1 cellular context compared by ENCODE assay signal in the genomic region with DNA sequence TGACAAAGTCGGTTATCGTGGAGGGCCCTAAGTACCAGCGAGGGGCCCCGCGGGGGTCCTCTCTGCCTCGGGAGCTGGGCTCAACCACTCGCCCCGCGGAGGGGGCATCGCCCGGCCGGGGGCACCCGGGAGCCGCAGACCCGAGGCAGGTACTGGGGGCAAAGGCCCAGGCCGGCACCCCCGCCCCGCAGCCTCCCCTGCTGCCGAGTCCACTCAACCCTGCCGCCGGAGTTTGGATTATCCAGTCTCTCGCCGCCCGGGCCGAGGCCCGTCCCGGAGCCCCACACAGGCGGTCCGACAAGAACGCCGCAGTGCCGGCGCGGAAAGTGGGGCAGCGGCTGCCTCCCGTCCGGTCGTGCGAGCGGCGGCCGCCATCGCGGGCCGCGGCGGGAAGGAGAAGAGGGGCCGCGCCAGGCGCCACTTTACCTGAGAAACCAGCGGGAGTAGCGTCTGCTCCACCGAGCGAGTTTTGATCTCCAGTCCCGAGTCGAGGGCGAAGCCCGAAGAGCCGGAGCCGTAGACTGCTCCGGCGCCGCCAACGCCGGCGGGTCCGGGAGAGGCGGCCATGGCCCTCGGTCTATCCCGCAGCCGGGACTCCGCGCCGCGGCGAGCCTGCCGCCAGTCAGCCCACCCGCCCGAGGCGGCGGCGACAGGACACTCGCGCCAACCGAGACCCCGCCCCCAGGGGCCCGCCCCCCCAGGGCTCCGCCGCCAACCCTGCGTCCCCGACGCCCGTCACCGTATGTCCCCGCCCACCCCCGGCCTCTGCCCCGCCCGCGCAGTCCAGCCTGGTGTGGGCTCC.
TF ChIP-seq lines count a peak whose summit lies in the region.

A gene with protein sequence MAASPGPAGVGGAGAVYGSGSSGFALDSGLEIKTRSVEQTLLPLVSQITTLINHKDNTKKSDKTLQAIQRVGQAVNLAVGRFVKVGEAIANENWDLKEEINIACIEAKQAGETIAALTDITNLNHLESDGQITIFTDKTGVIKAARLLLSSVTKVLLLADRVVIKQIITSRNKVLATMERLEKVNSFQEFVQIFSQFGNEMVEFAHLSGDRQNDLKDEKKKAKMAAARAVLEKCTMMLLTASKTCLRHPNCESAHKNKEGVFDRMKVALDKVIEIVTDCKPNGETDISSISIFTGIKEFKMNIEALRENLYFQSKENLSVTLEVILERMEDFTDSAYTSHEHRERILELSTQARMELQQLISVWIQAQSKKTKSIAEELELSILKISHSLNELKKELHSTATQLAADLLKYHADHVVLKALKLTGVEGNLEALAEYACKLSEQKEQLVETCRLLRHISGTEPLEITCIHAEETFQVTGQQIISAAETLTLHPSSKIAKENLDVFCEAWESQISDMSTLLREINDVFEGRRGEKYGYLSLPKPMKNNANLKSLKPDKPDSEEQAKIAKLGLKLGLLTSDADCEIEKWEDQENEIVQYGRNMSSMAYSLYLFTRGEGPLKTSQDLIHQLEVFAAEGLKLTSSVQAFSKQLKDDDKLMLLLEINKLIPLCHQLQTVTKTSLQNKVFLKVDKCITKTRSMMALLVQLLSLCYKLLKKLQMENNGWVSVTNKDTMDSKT (minus strand): TSS at position 624 of the 802 bp plus-strand sequence. CDS start 57 bp downstream, at position 567.

TF ChIP-seq in SK-N-SH, 30 proteins besides CTCF, POLR2A, EP300 and RAD21 (continued from another document):
- TF ChIP-seq, protein P1, sequence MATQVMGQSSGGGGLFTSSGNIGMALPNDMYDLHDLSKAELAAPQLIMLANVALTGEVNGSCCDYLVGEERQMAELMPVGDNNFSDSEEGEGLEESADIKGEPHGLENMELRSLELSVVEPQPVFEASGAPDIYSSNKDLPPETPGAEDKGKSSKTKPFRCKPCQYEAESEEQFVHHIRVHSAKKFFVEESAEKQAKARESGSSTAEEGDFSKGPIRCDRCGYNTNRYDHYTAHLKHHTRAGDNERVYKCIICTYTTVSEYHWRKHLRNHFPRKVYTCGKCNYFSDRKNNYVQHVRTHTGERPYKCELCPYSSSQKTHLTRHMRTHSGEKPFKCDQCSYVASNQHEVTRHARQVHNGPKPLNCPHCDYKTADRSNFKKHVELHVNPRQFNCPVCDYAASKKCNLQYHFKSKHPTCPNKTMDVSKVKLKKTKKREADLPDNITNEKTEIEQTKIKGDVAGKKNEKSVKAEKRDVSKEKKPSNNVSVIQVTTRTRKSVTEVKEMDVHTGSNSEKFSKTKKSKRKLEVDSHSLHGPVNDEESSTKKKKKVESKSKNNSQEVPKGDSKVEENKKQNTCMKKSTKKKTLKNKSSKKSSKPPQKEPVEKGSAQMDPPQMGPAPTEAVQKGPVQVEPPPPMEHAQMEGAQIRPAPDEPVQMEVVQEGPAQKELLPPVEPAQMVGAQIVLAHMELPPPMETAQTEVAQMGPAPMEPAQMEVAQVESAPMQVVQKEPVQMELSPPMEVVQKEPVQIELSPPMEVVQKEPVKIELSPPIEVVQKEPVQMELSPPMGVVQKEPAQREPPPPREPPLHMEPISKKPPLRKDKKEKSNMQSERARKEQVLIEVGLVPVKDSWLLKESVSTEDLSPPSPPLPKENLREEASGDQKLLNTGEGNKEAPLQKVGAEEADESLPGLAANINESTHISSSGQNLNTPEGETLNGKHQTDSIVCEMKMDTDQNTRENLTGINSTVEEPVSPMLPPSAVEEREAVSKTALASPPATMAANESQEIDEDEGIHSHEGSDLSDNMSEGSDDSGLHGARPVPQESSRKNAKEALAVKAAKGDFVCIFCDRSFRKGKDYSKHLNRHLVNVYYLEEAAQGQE (IDR thresholded peaks at IDR 0.05; ENCODE audit: low read depth, low read length) = no peak
- no peak for TF ChIP-seq RCOR1 (IDR thresholded peaks at IDR 0.05; ENCODE audit: low read length)
- TF ChIP-seq USF2 (IDR thresholded peaks at IDR 0.05; ENCODE audit: borderline replicate concordance, low read depth, low read length) = no peak
- TF ChIP-seq, protein P2, sequence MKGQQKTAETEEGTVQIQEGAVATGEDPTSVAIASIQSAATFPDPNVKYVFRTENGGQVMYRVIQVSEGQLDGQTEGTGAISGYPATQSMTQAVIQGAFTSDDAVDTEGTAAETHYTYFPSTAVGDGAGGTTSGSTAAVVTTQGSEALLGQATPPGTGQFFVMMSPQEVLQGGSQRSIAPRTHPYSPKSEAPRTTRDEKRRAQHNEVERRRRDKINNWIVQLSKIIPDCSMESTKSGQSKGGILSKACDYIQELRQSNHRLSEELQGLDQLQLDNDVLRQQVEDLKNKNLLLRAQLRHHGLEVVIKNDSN (IDR thresholded peaks at IDR 0.05; ENCODE audit: borderline replicate concordance, low read depth) = no peak
- no peak for TF ChIP-seq NRF1 (IDR thresholded peaks at IDR 0.05; ENCODE audit: low read depth, low read length)
- TF ChIP-seq NFIC (IDR thresholded peaks at IDR 0.05; ENCODE audit: borderline replicate concordance) = no peak
- TF ChIP-seq FOXM1 (IDR thresholded peaks at IDR 0.05; ENCODE audit: low read depth) = no peak
- TF ChIP-seq PBX3 (IDR thresholded peaks at IDR 0.05) = 0 out of 2 replicates have a peak, but pooled peaks have one; percentile 30
- no peak for TF ChIP-seq EZH2phosphoT487 (IDR thresholded peaks at IDR 0.05; ENCODE audit: borderline replicate concordance, low read depth)
- peak; percentile 32; the same call in 1 of the 2 replicates for TF ChIP-seq MXI1 (IDR thresholded peaks at IDR 0.05; ENCODE audit: low read depth, low read length)
- TF ChIP-seq POLR2AphosphoS5 (IDR thresholded peaks at IDR 0.05; ENCODE audit: low read depth, low read length) = peak; percentile 65
- TF ChIP-seq RFX5 (IDR thresholded peaks at IDR 0.05; ENCODE audit: low read length) = no peak
- TF ChIP-seq SIN3A (IDR thresholded peaks at IDR 0.05; ENCODE audit: borderline replicate concordance, low read depth, low read length) = no peak
- no peak for TF ChIP-seq TEAD4 (IDR thresholded peaks at IDR 0.05; ENCODE audit: borderline replicate concordance, insufficient read depth)
- TF ChIP-seq RXRA (IDR thresholded peaks at IDR 0.05; ENCODE audit: borderline replicate concordance, low read depth) = no peak
- no peak for TF ChIP-seq GABPA (IDR thresholded peaks at IDR 0.05; ENCODE audit: low read depth)
- peak; percentile 46; the same call in 1 of the 2 replicates for TF ChIP-seq YY1 (IDR thresholded peaks at IDR 0.05; ENCODE audit: low read depth)
- TF ChIP-seq JUND (IDR thresholded peaks at IDR 0.05) = no peak
- TF ChIP-seq FOSL2 (IDR thresholded peaks at IDR 0.05; ENCODE audit: borderline replicate concordance, low read depth) = no peak
- no peak for TF ChIP-seq SMC3 (IDR thresholded peaks at IDR 0.05; ENCODE audit: low read depth, low read length)
- no peak for TF ChIP-seq CHD2 (IDR thresholded peaks at IDR 0.05; ENCODE audit: low read length, partially characterized antibody)
- no peak for TF ChIP-seq FOXJ3 (CRISPR knock-in tag; IDR thresholded peaks at IDR 0.05)
